In the genomic region with DNA sequence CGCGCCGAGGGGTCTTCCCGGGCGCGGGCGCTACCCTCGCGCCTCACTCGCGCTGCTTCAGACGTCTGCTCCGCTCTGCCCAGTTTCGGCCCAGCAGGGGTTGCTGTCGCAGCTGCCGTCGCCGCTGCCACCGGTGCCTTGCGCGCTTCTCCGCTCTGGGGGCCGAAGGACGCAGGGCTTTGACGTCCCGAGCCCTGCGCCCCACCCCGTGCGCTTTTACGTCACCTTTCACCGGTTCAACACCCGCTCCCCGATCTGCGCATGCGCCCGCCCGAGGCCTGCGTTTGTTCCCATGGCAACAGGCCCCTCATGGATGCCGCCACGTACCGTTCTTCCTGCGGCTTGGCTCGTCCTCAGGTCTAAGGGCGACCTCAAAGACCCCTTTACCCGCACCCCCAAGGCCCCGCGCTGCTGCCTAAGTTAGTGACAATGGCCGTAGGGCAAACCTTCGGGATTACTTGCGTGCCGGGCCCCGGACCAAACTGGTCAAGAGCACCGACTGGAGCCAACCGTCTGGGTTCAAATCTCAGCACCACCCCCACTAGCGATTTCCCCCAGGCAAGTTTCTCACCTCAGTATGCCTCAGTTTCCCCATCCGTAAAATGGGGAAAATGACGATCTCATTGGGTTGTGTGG, we compare ENCODE assay signal across 8 cellular contexts. TPM values are rescaled to one million over a fixed set of nuclear protein-coding genes. Genes with fewer than 3 reads are reported as not detected.
DNase-seq lines count a peak whose midpoint lies in the region; ATAC-seq and TF ChIP-seq lines count a peak whose summit lies in the region.

No MANE protein-coding gene starts in this region.

- H3F3A ChIP-seq in PC-9 (ENCODE audit: insufficient read depth, low read depth): peaks cover 32% of the 10 kb centered on the region

- H3K9me2 ChIP-seq in PC-9 (ENCODE audit: insufficient read depth): no peaks in the 10 kb centered on the region

- intact Hi-C loops in PC-9 (cut with micrococcal nuclease; ENCODE audit: unreplicated experiment): loop anchor here (2.0 to 5.0 kb wide), 5 partner anchors 64 to 454 kb away; a partner anchor contains a TSS
- intact Hi-C loops in esophagus squamous epithelium (cut with DNase I): no loop called here

- in situ Hi-C loops in KBM-7 (cut with MboI; ENCODE audit: low pct_unique_long_range_greater_than_20kb, low sequenced_read_pairs): no loop called here

- TF ChIP-seq POLR2A in esophagus squamous epithelium (IDR thresholded peaks at IDR 0.05): peak in 2 of 4 donors; percentile 21 to 69

- H3K27ac ChIP-seq in PC-9 (peak overlapping the region; percentile 79), esophagus squamous epithelium (peak overlapping the region; percentile 96 to 99 (median 98))

- BruUV-seq in PC-9 (replicated peaks; lab: Mats Ljungman, UMichigan): TSS peak; percentile 46

- CTCF ChIA-PET in PC-9 (lab: Charles Lee): interaction anchor here (0.6 kb wide), 1 partner anchor 139 kb away, joined by 3 read pairs; no protein-coding TSS in a partner anchor

- H4K20me1 ChIP-seq in PC-9 (ENCODE audit: insufficient read depth): peaks cover 3% of the 10 kb centered on the region; the same call in 1 of the 2 replicates

- POLR2A ChIA-PET in PC-9 (lab: Charles Lee; ENCODE audit: unreplicated experiment): no interaction called here

- peaks cover 18% of the 10 kb centered on the region for H3K79me2 ChIP-seq in PC-9 (ENCODE audit: low read depth)

- H3K4me1 ChIP-seq in PC-9 (replicated peaks; ENCODE audit: insufficient read depth): peaks cover 27% of the 10 kb centered on the region
- peaks cover 30 to 51% (median 42%) of the 10 kb centered on the region in 3 donors for H3K4me1 ChIP-seq in esophagus squamous epithelium

- 2 to 3% methylated on average over 8 to 20 of the region's 57 CpGs for WGBS in esophagus squamous epithelium, 2 donors

- H3K4me2 ChIP-seq in PC-9: peak overlapping the region; percentile 81

- ATAC-seq in GM21723 (IDR thresholded peaks at IDR 0.05; ENCODE audit: unreplicated experiment): peak; percentile 38

- peak overlapping the region; percentile 66 for H3K4me3 ChIP-seq in PC-9
- H3K4me3 ChIP-seq in esophagus squamous epithelium: peak overlapping the region; percentile 68 to 90 (median 76)

- H3K27me3 ChIP-seq in PC-9 (ENCODE audit: insufficient read depth, low read depth): peaks cover 4% of the 10 kb centered on the region; the same call in 1 of the 2 replicates
- peaks cover 0 to 49% (median 0%) of the 10 kb centered on the region in 4 donors for H3K27me3 ChIP-seq in esophagus squamous epithelium

- DNase-seq in DMS53 (lab: John Stamatoyannopoulos, UW) (peak; percentile 100), KBM-7 (peak; percentile 96), PC-9 (peak; percentile 88 to 98), esophagus squamous epithelium (lab: John Stamatoyannopoulos, UW) (peak; percentile 80), myocyte (ENCODE audit: low read depth) (peak; percentile 98)
- peak; percentile 98 for DNase-seq in activated T-cell treated with anti-CD3 and anti-CD28 coated beads, Interleukin-2, amount 50 U/mL, for 48 hours
- DNase-seq in stimulated activated CD8-positive, alpha-beta memory T cell treated with anti-CD3 and anti-CD28 coated beads, Interleukin-7, amount 100 ng/mL, for 4 hours (ENCODE audit: low read depth in 2 of 2): peak; percentile 97 to 98

- peak overlapping the region; percentile 95 for H2AFZ ChIP-seq in PC-9

- H3K36me3 ChIP-seq in PC-9 (ENCODE audit: low read depth) (no peaks in the 10 kb centered on the region), esophagus squamous epithelium (peaks cover 0 to 6% (median 0%) of the 10 kb centered on the region in 3 donors)

- TF ChIP-seq CTCF in PC-9 (conservative IDR thresholded peaks at IDR 0.05) (no peak), esophagus squamous epithelium (IDR thresholded peaks at IDR 0.05) (peak in 1 of 6 experiments; percentile 7)

- H3K9me3 ChIP-seq in PC-9 (ENCODE audit: insufficient read depth, low read depth): no peaks in the 10 kb centered on the region
- no peaks in the 10 kb centered on the region for H3K9me3 ChIP-seq in esophagus squamous epithelium

RNA-seq across cellular contexts. Expression of a gene that starts 0.6 kb away (rescaled TPM):
- total RNA-seq in PC-9 (2021) (80.0 and 89.3 TPM in 2 replicates), esophagus squamous epithelium (10 to 100 TPM; 32.0 to 55.2 (median 38.1) TPM), myocyte (31.2 and 48.4 TPM in 2 replicates)
- 57.4 TPM for polyA plus RNA-seq in myocyte (2012)

RNA-seq across cellular contexts. Expression of a gene that starts 3.4 kb away (rescaled TPM):
- total RNA-seq in PC-9 (2021) (84.0 and 116 TPM in 2 replicates), esophagus squamous epithelium (10 to 100 TPM; 24.5 to 35.9 (median 28.7) TPM), myocyte (24.8 and 34.6 TPM in 2 replicates)
- polyA plus RNA-seq in myocyte (2012): 28.7 TPM

RNA-seq across cellular contexts. Expression of a gene that starts 14.6 kb away (rescaled TPM):
- total RNA-seq in PC-9 (2021): not detected in 2 replicates
- not detected for total RNA-seq in esophagus squamous epithelium
- total RNA-seq in myocyte: not detected in 2 replicates
- polyA plus RNA-seq in myocyte (2012): not detected

RNA-seq across cellular contexts. Expression of a gene that starts 25.8 kb away (rescaled TPM):
- total RNA-seq in PC-9 (2021) (95.3 and 125 TPM in 2 replicates), esophagus squamous epithelium (10 to 100 TPM; 16.8 to 63.3 (median 28.3) TPM), myocyte (47.9 and 56.4 TPM in 2 replicates)
- 98.5 TPM for polyA plus RNA-seq in myocyte (2012)

RNA-seq across cellular contexts. Expression of a gene that starts 39.6 kb away (rescaled TPM):
- total RNA-seq in PC-9 (2021): 85.7 and 125 TPM in 2 replicates
- total RNA-seq in esophagus squamous epithelium: 100 to 1,000 TPM; 109 to 205 (median 145) TPM
- total RNA-seq in myocyte: 62.2 and 144 TPM in 2 replicates
- polyA plus RNA-seq in myocyte (2012): 134 TPM

Comparison
In these comparisons a context has a peak if more than half of its experiments do, and no peak if none do; other contexts are left out.
1. Peak in every context shown above with its lines: DNase-seq, ATAC-seq, H3K4me3 ChIP-seq and H3K27ac ChIP-seq.